8 cellular contexts compared by ENCODE assay signal in genomic region chr12:132686831-132687210, GRCh38. TPM values are rescaled to one million over a fixed set of nuclear protein-coding genes. Genes with fewer than 3 reads are reported as not detected.
DNase-seq lines count a peak whose midpoint lies in the region; ATAC-seq and TF ChIP-seq lines count a peak whose summit lies in the region.

No MANE protein-coding gene starts in this region.

- DNase-seq in stimulated activated CD4-positive, alpha-beta T cell treated with anti-CD3 and anti-CD28 coated beads, Interleukin-4, amount 100 ng/mL, for 4 hours: peak; percentile 2 to 30
- no peak for DNase-seq in stimulated activated CD4-positive, alpha-beta T cell treated with anti-CD3 and anti-CD28 coated beads, Interleukin-15, amount 100 ng/mL, for 24 hours
- DNase-seq in left ventricle myocardium inferior: no peak
- DNase-seq in spleen: no peak
- no peak for DNase-seq in SHP77 (lab: John Stamatoyannopoulos, UW)
- DNase-seq in occipital lobe (lab: John Stamatoyannopoulos, UW): no peak

- no peaks in the 10 kb centered on the region for H3K9me3 ChIP-seq in left ventricle myocardium inferior (replicated peaks)
- H3K9me3 ChIP-seq in spleen: no peaks in the 10 kb centered on the region

- WGBS in spleen, 5 donors: 0 to 1% (median 0%) methylated on average over 8 to 55 of the region's 55 CpGs; no CpG with 5 or more reads in 1 of the 5 donors

- peak; percentile 20 for ATAC-seq in HG03045 (IDR thresholded peaks at IDR 0.05; ENCODE audit: unreplicated experiment)

- H3K27ac ChIP-seq in left ventricle myocardium inferior (replicated peaks) (peak overlapping the region; percentile 83), spleen (peak overlapping the region in 7 of 8 donors; percentile 36 to 83 (median 78))

- H3K4me3 ChIP-seq in WI38 (ENCODE audit: low read depth, low read length) (peak overlapping the region; percentile 66), left ventricle myocardium inferior (peak overlapping the region; percentile 72), spleen (peak overlapping the region; percentile 63 to 96 (median 84))

- no peaks in the 10 kb centered on the region for H3K36me3 ChIP-seq in left ventricle myocardium inferior
- H3K36me3 ChIP-seq in spleen: peaks cover 0 to 16% (median 0%) of the 10 kb centered on the region in 6 donors

- no peaks in the 10 kb centered on the region for H3K27me3 ChIP-seq in left ventricle myocardium inferior (ENCODE audit: low read depth)
- H3K27me3 ChIP-seq in spleen (replicated peaks in 1 of 7): no peaks in the 10 kb centered on the region

- no peak for TF ChIP-seq POLR2A in spleen (IDR thresholded peaks at IDR 0.05)

- TF ChIP-seq CTCF in WI38 (IDR thresholded peaks at IDR 0.05; ENCODE audit: low read depth, low read length): no peak
- no peak for TF ChIP-seq CTCF in left ventricle myocardium inferior (IDR thresholded peaks at IDR 0.05; ENCODE audit: borderline replicate concordance)
- no peak for TF ChIP-seq CTCF in spleen (IDR thresholded peaks at IDR 0.05 in 8 of 11, conservative IDR thresholded peaks at IDR 0.05 in 3 of 11)

- intact Hi-C loops in left ventricle myocardium inferior (cut with micrococcal nuclease): no loop called here
- intact Hi-C loops in spleen (cut with DNase I; ENCODE audit: low total_unique reads): no loop called here

- peaks cover 19% of the 10 kb centered on the region for H3K4me1 ChIP-seq in left ventricle myocardium inferior
- H3K4me1 ChIP-seq in spleen: peaks cover 7 to 31% (median 18%) of the 10 kb centered on the region in 6 donors

RNA-seq across cellular contexts. Expression of gene POLE, which starts 0.3 kb away (rescaled TPM):
- total RNA-seq in left ventricle myocardium inferior (9.0 TPM), spleen (100 to 1,000 TPM in 3 of 7 donors, 10 to 100 TPM in 4; 70.1 to 122 (median 99.6) TPM), occipital lobe (36.5 TPM)
- 10 to 100 TPM; 18.1 to 37.6 (median 30.4) TPM for polyA plus RNA-seq in spleen

RNA-seq across cellular contexts. Expression of gene PXMP2, which starts 0.6 kb away (rescaled TPM):
- total RNA-seq in left ventricle myocardium inferior: 42.3 TPM
- 10 to 100 TPM in 4 of 7 donors, 1 to 10 TPM in 3; 8.4 to 19.6 (median 10.0) TPM for total RNA-seq in spleen
- polyA plus RNA-seq in spleen: 10 to 100 TPM in 1 of 3 donors, 1 to 10 TPM in 2; 3.3 to 11.3 (median 7.7) TPM
- total RNA-seq in occipital lobe: 12.2 TPM

RNA-seq across cellular contexts. Expression of gene PGAM5, which starts 23.8 kb away (rescaled TPM):
- total RNA-seq in left ventricle myocardium inferior (27.3 TPM), spleen (10 to 100 TPM; 19.4 to 28.8 (median 21.7) TPM), occipital lobe (32.3 TPM)
- 10 to 100 TPM in 2 of 3 donors, 1 to 10 TPM in 1; 8.2 to 24.0 (median 14.1) TPM for polyA plus RNA-seq in spleen

Comparison
In these comparisons a context has a peak if more than half of its experiments do, and no peak if none do; other contexts are left out.
1. DNase-seq: peak in stimulated activated CD4-positive, alpha-beta T cell treated with anti-CD3 and anti-CD28 coated beads, Interleukin-4, amount 100 ng/mL, for 4 hours (2 of 2); none in stimulated activated CD4-positive, alpha-beta T cell treated with anti-CD3 and anti-CD28 coated beads, Interleukin-15, amount 100 ng/mL, for 24 hours (single experiment), left ventricle myocardium inferior (single experiment), spleen (single experiment), SHP77 (0 of 2) and occipital lobe (single experiment).
2. Peak in every context shown above with its lines, with median percentiles within 50 percentile points of each other: H3K4me3 ChIP-seq.